In genomic region chr10:111392910-111393309, GRCh38 we compare ENCODE assay signal across 19 cellular contexts.
"Had no signal": no experiment of that assay in that cellular context is flagged by ENCODE, and none has a peak within 500 bp of the region (broad histone marks: within the 10 kb centered on the region; RNA-seq: fewer than 3 reads in every experiment).

No MANE protein-coding gene starts in this region.

- H3K4me1 ChIP-seq: colonic mucosa, gastrocnemius medialis, pancreas had no signal

- H3K4me3 ChIP-seq: colonic mucosa, gastrocnemius medialis, lung, pancreas, tibial nerve had no signal

- ATAC-seq: activated T-helper 17 cell treated with anti-CD3 and anti-CD28 coated beads, Interleukin-2, amount 50 U/mL, for 72 hours; gastrocnemius medialis; left lobe of liver; stimulated activated naive CD8-positive, alpha-beta T cell treated with anti-CD3 and anti-CD28 coated beads, Interleukin-15, Interleukin-2, amounts not matched to agents 100 U/mL and 50 U/mL, for 24 hours; T-cell had no signal

- H3K36me3 ChIP-seq: colonic mucosa, gastrocnemius medialis, pancreas, tibial nerve had no signal

- DNase-seq: activated B cell treated with CpG ODN at 0.5 μM for 24 hours; activated CD4-positive, alpha-beta memory T cell treated with anti-CD3 and anti-CD28 coated beads for 36 hours; activated CD4-positive, alpha-beta T cell treated with anti-CD3 and anti-CD28 coated beads for 4 hours; activated naive CD4-positive, alpha-beta T cell; activated naive CD8-positive, alpha-beta T cell treated with anti-CD3 and anti-CD28 coated beads, Interleukin-2, amount 10 ng/mL, durations not matched to agents 7 days and 5 days; central memory CD4-positive, alpha-beta T cell; colonic mucosa; endodermal cell; gastrocnemius medialis; head of caudate nucleus; pancreas; stimulated activated CD4-positive, alpha-beta T cell treated with anti-CD3 and anti-CD28 coated beads, Interleukin-2, amount 100 ng/mL, for 24 hours; stimulated activated naive CD8-positive, alpha-beta T cell treated with anti-CD3 and anti-CD28 coated beads, Interleukin-15, Interleukin-2, amounts not matched to agents 100 U/mL and 50 U/mL, for 24 hours; substantia nigra; T-cell had no signal

- H3K9me3 ChIP-seq: colonic mucosa, gastrocnemius medialis, pancreas, tibial nerve had no signal

- H3K27me3 ChIP-seq: colonic mucosa, gastrocnemius medialis, pancreas, tibial nerve had no signal

- H3K27ac ChIP-seq: colonic mucosa, gastrocnemius medialis, pancreas had no signal
